9 cellular contexts compared by ENCODE assay signal in genomic region chr20:59253779-59254319, GRCh38. TPM values are rescaled to one million over a fixed set of nuclear protein-coding genes. Genes with fewer than 3 reads are reported as not detected.
DNase-seq lines count a peak whose midpoint lies in the region; ATAC-seq and TF ChIP-seq lines count a peak whose summit lies in the region.
"Had no signal": no experiment of that assay in that cellular context is flagged by ENCODE, and none has a peak within 500 bp of the region (broad histone marks: within the 10 kb centered on the region; RNA-seq: fewer than 3 reads in every experiment).

No MANE protein-coding gene starts in this region.

- TF ChIP-seq EP300 in sigmoid colon (IDR thresholded peaks at IDR 0.05) = no peak

- no peak overlapping the region for H3K27ac ChIP-seq in sigmoid colon
- H3K27ac ChIP-seq: 22Rv1 had no signal

- no peak overlapping the region for H3K4me3 ChIP-seq in sigmoid colon

- peaks cover 0 to 27% (median 13%) of the 10 kb centered on the region in 3 donors for H3K27me3 ChIP-seq in sigmoid colon

- no peaks in the 10 kb centered on the region for H3K4me1 ChIP-seq in sigmoid colon

- WGBS in sigmoid colon, 2 donors = 20 to 28% methylated on average over 4 of the region's 4 CpGs

- H3K36me3 ChIP-seq in sigmoid colon = no peaks in the 10 kb centered on the region

- no peak for ATAC-seq in omental fat pad (ENCODE audit: low FRiP score)

- DNase-seq in NCI-H1105 treated with DMSO at 0.1 percent for 48 hours (lab: John Stamatoyannopoulos, UW) = peak; percentile 12
- DNase-seq in NCI-H1105 (lab: John Stamatoyannopoulos, UW) = no peak
- peak; percentile 44 for DNase-seq in RPMI7951 (ENCODE audit: low read depth)
- peak; percentile 14 for DNase-seq in activated effector memory CD4-positive, alpha-beta T cell treated with Interleukin-2 at 50 U/mL for 16 hours
- peak; percentile 47 for DNase-seq in stimulated activated CD8-positive, alpha-beta memory T cell treated with anti-CD3 and anti-CD28 coated beads, Interleukin-4, amount 100 ng/mL, for 48 hours
- DNase-seq in sigmoid colon = no peak
- no peak for DNase-seq in head of caudate nucleus
- no peak for DNase-seq in omental fat pad (ENCODE audit: low spot score)

- TF ChIP-seq POLR2A in sigmoid colon (IDR thresholded peaks at IDR 0.05) = no peak

- no peak for TF ChIP-seq CTCF in sigmoid colon (IDR thresholded peaks at IDR 0.05)
- TF ChIP-seq CTCF in omental fat pad (IDR thresholded peaks at IDR 0.05) = no peak

- intact Hi-C loops in sigmoid colon (cut with DNase I) = no loop called here
- intact Hi-C loops in head of caudate nucleus (cut with DNase I) = no loop called here

- H3K9me3 ChIP-seq in sigmoid colon = no peaks in the 10 kb centered on the region

RNA-seq across cellular contexts. Expression of gene EDN3, which starts 46.6 kb away (rescaled TPM):
- total RNA-seq in RPMI7951 (2014; rRNA removed; shearing (Covaris generic)) = not detected in 2 replicates
- total RNA-seq in sigmoid colon = 1 to 10 TPM in 1 of 4 donors, under 1 TPM in 3; 0.27 to 1.8 (median 0.52) TPM
- polyA plus RNA-seq in sigmoid colon = 10 to 100 TPM; 18.6 to 28.8 (median 25.2) TPM
- total RNA-seq in omental fat pad = not detected

Comparison
In these comparisons a context has a peak if more than half of its experiments do, and no peak if none do; other contexts are left out.
1. DNase-seq: peak in NCI-H1105 treated with DMSO at 0.1 percent for 48 hours (single experiment), RPMI7951 (single experiment), activated effector memory CD4-positive, alpha-beta T cell treated with Interleukin-2 at 50 U/mL for 16 hours (single experiment) and stimulated activated CD8-positive, alpha-beta memory T cell treated with anti-CD3 and anti-CD28 coated beads, Interleukin-4, amount 100 ng/mL, for 48 hours (single experiment); none in NCI-H1105 (single experiment), sigmoid colon (single experiment), head of caudate nucleus (0 of 42) and omental fat pad (single experiment).